ENCODE assay signal across 16 cellular contexts in genomic region chr2:107108556-107108955, GRCh38.
DNase-seq lines count a peak whose midpoint lies in the region; ATAC-seq and TF ChIP-seq lines count a peak whose summit lies in the region.
"Had no signal": no experiment of that assay in that cellular context is flagged by ENCODE, and none has a peak within 500 bp of the region (broad histone marks: within the 10 kb centered on the region; RNA-seq: fewer than 3 reads in every experiment).

No MANE protein-coding gene starts in this region.

- H4K20me1 ChIP-seq in smooth muscle cell (ENCODE audit: low read depth) = no peaks in the 10 kb centered on the region
- H4K20me1 ChIP-seq: BLaER1 had no signal

- 21% methylated on average over 2 of the region's 2 CpGs for WGBS in smooth muscle cell (ENCODE audit: low lambda C conversion rate)

- H3K27me3 ChIP-seq in smooth muscle cell (ENCODE audit: low read depth) = no peaks in the 10 kb centered on the region
- no peaks in the 10 kb centered on the region for H3K27me3 ChIP-seq in MG63
- H3K27me3 ChIP-seq: BLaER1 had no signal

- H3K36me3 ChIP-seq in smooth muscle cell (ENCODE audit: low read depth) = no peaks in the 10 kb centered on the region
- no peaks in the 10 kb centered on the region for H3K36me3 ChIP-seq in MG63
- H3K36me3 ChIP-seq: BLaER1 had no signal

- peak overlapping the region; percentile 24 for H3K4me2 ChIP-seq in smooth muscle cell
- H3K4me2 ChIP-seq: BLaER1 had no signal

- H3K4me3 ChIP-seq in fibroblast of pulmonary artery (replicated peaks; ENCODE audit: low read depth, low read length) (no peak overlapping the region), smooth muscle cell (no peak overlapping the region), MG63 (no peak overlapping the region)
- H3K4me3 ChIP-seq: BLaER1, GM12878 had no signal

- H2AFZ ChIP-seq in smooth muscle cell (ENCODE audit: low read depth) = no peak overlapping the region

- no peaks in the 10 kb centered on the region for H3K79me2 ChIP-seq in smooth muscle cell (ENCODE audit: low read depth)

- H3K9ac ChIP-seq in smooth muscle cell (ENCODE audit: low read depth) = no peak overlapping the region
- H3K9ac ChIP-seq: BLaER1 had no signal

- peak; percentile 34 for DNase-seq in HS-5 (ENCODE audit: low read depth)
- peak; percentile 84 for DNase-seq in amniotic epithelial cell (ENCODE audit: low read depth)
- DNase-seq in fibroblast of pulmonary artery (ENCODE audit: low read depth) = peak; percentile 20
- no peak for DNase-seq in smooth muscle cell (lab: John Stamatoyannopoulos, UW; ENCODE audit: unreplicated experiment)
- DNase-seq in COLO668 (lab: John Stamatoyannopoulos, UW; ENCODE audit: unreplicated experiment) = no peak
- no peak for DNase-seq in MG63
- DNase-seq in epidermal melanocyte (ENCODE audit: insufficient read length, low spot score) = no peak
- DNase-seq: CD8-positive, alpha-beta memory T cell; DMS 273 treated with DMSO at 0.1 percent for 48 hours; KG1; NCI-H1092; NCI-H345 had no signal

- H3F3A ChIP-seq in smooth muscle cell (ENCODE audit: low read depth) = no peaks in the 10 kb centered on the region

- no peak for TF ChIP-seq CTCF in fibroblast of pulmonary artery (IDR thresholded peaks at IDR 0.05; ENCODE audit: low read length, missing control alignments)
- no peak for TF ChIP-seq CTCF in smooth muscle cell (IDR thresholded peaks at IDR 0.05; ENCODE audit: borderline replicate concordance, insufficient read depth, poor library complexity, severe bottlenecking)

- H3K9me3 ChIP-seq in smooth muscle cell (replicated peaks; ENCODE audit: low read depth) (no peaks in the 10 kb centered on the region), MG63 (no peaks in the 10 kb centered on the region)

- no peak for ATAC-seq in GM21737 (IDR thresholded peaks at IDR 0.05; ENCODE audit: unreplicated experiment)
- ATAC-seq: GM12878, HCT116 had no signal

- H3K4me1 ChIP-seq in smooth muscle cell (ENCODE audit: low read depth) = peaks cover 10% of the 10 kb centered on the region
- H3K4me1 ChIP-seq: BLaER1 had no signal

- H3K27ac ChIP-seq in smooth muscle cell (ENCODE audit: low read depth) = peak overlapping the region; percentile 30
- H3K27ac ChIP-seq: BLaER1 had no signal

Comparison
In these comparisons a context has a peak if more than half of its experiments do, and no peak if none do; other contexts are left out.
1. DNase-seq: peak in HS-5 (single experiment), amniotic epithelial cell (single experiment) and fibroblast of pulmonary artery (single experiment); none in smooth muscle cell (single experiment), COLO668 (single experiment), MG63 (single experiment) and epidermal melanocyte (single experiment).